ENCODE assay signal across 23 cellular contexts in the genomic region with DNA sequence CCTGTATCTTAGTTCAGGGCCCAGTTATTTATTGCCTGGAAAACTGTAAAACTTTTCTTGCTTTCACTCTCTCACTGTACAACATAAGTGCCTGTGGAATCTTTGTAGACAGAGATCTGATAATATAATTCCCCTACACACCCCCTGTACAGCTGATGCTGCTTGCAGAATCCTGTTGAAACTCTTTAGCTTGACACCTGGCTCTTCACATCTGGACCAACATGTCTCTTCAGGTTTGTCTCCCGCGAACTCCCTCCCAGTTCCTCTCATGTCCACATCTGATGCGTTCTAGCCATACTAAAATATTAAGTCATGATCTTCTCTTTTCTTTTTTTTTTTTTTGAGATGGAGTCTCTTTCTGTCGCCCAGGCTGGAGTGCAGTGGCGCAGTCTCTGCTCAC.
"Had no signal": no experiment of that assay in that cellular context is flagged by ENCODE, and none has a peak within 500 bp of the region (broad histone marks: within the 10 kb centered on the region; RNA-seq: fewer than 3 reads in every experiment).

No MANE protein-coding gene starts in this region.

- H3K27ac Mint-ChIP-seq: activated CD4-positive, alpha-beta T cell treated with anti-CD3 and anti-CD28 coated beads for 36 hours; activated CD8-positive, alpha-beta memory T cell treated with anti-CD3 and anti-CD28 coated beads, Interleukin-2, amount 10 ng/mL, durations not matched to agents 7 days and 5 days; activated CD8-positive, alpha-beta T cell treated with anti-CD3 and anti-CD28 coated beads, Interleukin-2, amount 10 ng/mL, durations not matched to agents 7 days and 5 days; activated naive CD8-positive, alpha-beta T cell treated with anti-CD3 and anti-CD28 coated beads for 36 hours; T-helper 2 cell treated with Interferon-gamma antibody and Interleukin-4, amounts not matched to agents 5 μg/mL and 100 μg/mL, for 36 hours had no signal

- DNase-seq: activated CD4-positive, alpha-beta T cell treated with anti-CD3 and anti-CD28 coated beads for 36 hours; activated CD4-positive, CD25-positive, alpha-beta regulatory T cell; activated CD8-positive, alpha-beta memory T cell treated with anti-CD3 and anti-CD28 coated beads, Interleukin-2, amount 10 ng/mL, durations not matched to agents 7 days and 5 days; activated CD8-positive, alpha-beta T cell treated with anti-CD3 and anti-CD28 coated beads, Interleukin-2, amount 10 ng/mL, durations not matched to agents 7 days and 5 days; activated naive CD4-positive, alpha-beta T cell; activated naive CD8-positive, alpha-beta T cell treated with anti-CD3 and anti-CD28 coated beads for 36 hours; activated T-cell treated with anti-CD3 and anti-CD28 coated beads, Interleukin-2, amount 50 U/mL, for 48 hours; adrenal gland; aorta; body of pancreas; effector CD8-positive, alpha-beta T cell; gastrocnemius medialis; glutamatergic neuron; left lung; lower lobe of right lung; mesendoderm; nucleus accumbens; stimulated activated CD4-positive, alpha-beta T cell treated with anti-CD3 and anti-CD28 coated beads, Interleukin-15, amount 100 ng/mL, for 24 hours; stimulated activated naive CD8-positive, alpha-beta T cell treated with anti-CD3 and anti-CD28 coated beads, Interleukin-15, Interleukin-2, amounts not matched to agents 100 U/mL and 50 U/mL, for 24 hours; testis; trophoblast cell had no signal

- H3K27me3 Mint-ChIP-seq: activated CD4-positive, alpha-beta T cell treated with anti-CD3 and anti-CD28 coated beads for 36 hours; activated CD8-positive, alpha-beta memory T cell treated with anti-CD3 and anti-CD28 coated beads, Interleukin-2, amount 10 ng/mL, durations not matched to agents 7 days and 5 days; activated naive CD8-positive, alpha-beta T cell treated with anti-CD3 and anti-CD28 coated beads for 36 hours had no signal

- H3K9me3 Mint-ChIP-seq: activated naive CD8-positive, alpha-beta T cell treated with anti-CD3 and anti-CD28 coated beads for 36 hours; T-helper 2 cell treated with Interferon-gamma antibody and Interleukin-4, amounts not matched to agents 5 μg/mL and 100 μg/mL, for 36 hours had no signal

- H3K27me3 ChIP-seq: adrenal gland, body of pancreas, gastrocnemius medialis, left lung, right atrium auricular region, testis had no signal

- H3K9me3 ChIP-seq: adrenal gland, body of pancreas, gastrocnemius medialis, left lung, lower lobe of right lung, right atrium auricular region, testis had no signal

- H3K36me3 Mint-ChIP-seq: activated CD8-positive, alpha-beta memory T cell treated with anti-CD3 and anti-CD28 coated beads, Interleukin-2, amount 10 ng/mL, durations not matched to agents 7 days and 5 days had no signal

- H3K4me3 ChIP-seq: adrenal gland, body of pancreas, gastrocnemius medialis, left lung, lower lobe of right lung, right atrium auricular region, testis had no signal

- H3K27ac ChIP-seq: adrenal gland, body of pancreas, gastrocnemius medialis, lower lobe of right lung, right atrium auricular region, testis had no signal

- H3K4me3 Mint-ChIP-seq: activated CD4-positive, alpha-beta T cell treated with anti-CD3 and anti-CD28 coated beads for 36 hours; activated CD8-positive, alpha-beta memory T cell treated with anti-CD3 and anti-CD28 coated beads, Interleukin-2, amount 10 ng/mL, durations not matched to agents 7 days and 5 days; activated CD8-positive, alpha-beta T cell treated with anti-CD3 and anti-CD28 coated beads, Interleukin-2, amount 10 ng/mL, durations not matched to agents 7 days and 5 days; activated naive CD8-positive, alpha-beta T cell treated with anti-CD3 and anti-CD28 coated beads for 36 hours; T-helper 2 cell treated with Interferon-gamma antibody and Interleukin-4, amounts not matched to agents 5 μg/mL and 100 μg/mL, for 36 hours had no signal

- H3K36me3 ChIP-seq: adrenal gland, gastrocnemius medialis, left lung, lower lobe of right lung, right atrium auricular region had no signal
